In genomic region chr19:39372941-39373340, GRCh38 we compare ENCODE assay signal across 10 cellular contexts. TPM values are rescaled to one million over a fixed set of nuclear protein-coding genes. Genes with fewer than 3 reads are reported as not detected.
DNase-seq lines count a peak whose midpoint lies in the region; ATAC-seq, FAIRE-seq and TF ChIP-seq lines count a peak whose summit lies in the region.
"Had no signal": no experiment of that assay in that cellular context is flagged by ENCODE, and none has a peak within 500 bp of the region (broad histone marks: within the 10 kb centered on the region; RNA-seq: fewer than 3 reads in every experiment).

No MANE protein-coding gene starts in this region.

- peaks cover 41 to 48% of the 10 kb centered on the region in 2 donors for H3K36me3 ChIP-seq in kidney (ENCODE audit: control insufficient read depth in 1 of 2, insufficient read depth in 2 of 2, low read length in 2 of 2)

- no peak overlapping the region for H3K4me3 ChIP-seq in kidney (ENCODE audit: low read length in 2 of 2)

- FAIRE-seq in kidney (lab: Jason Lieb, UNC), result no peak

- no peaks in the 10 kb centered on the region for H3K9me3 ChIP-seq in kidney (ENCODE audit: control insufficient read depth in 1 of 2, low read length in 2 of 2)

- H3K4me3 Mint-ChIP-seq in stimulated activated memory B cell treated with anti-CD40 and anti-IgM and Interleukin-4, amounts not matched to agents 10 μg/mL and 1 μg/mL and 100 μg/mL, for 72 hours, result no peak overlapping the region

- peaks cover 74% of the 10 kb centered on the region for H3K36me3 Mint-ChIP-seq in stimulated activated memory B cell treated with anti-CD40 and anti-IgM and Interleukin-4, amounts not matched to agents 10 μg/mL and 1 μg/mL and 100 μg/mL, for 72 hours

- no peak for TF ChIP-seq CTCF in kidney (IDR thresholded peaks at IDR 0.05; ENCODE audit: borderline replicate concordance, extremely low read depth, insufficient read depth)

- intact Hi-C loops in kidney (cut with DNase I), result no loop called here

- peak; percentile 27 for DNase-seq in GM03348 (ENCODE audit: low spot score)
- DNase-seq in caudate nucleus (lab: John Stamatoyannopoulos, UW), result peak in 7 of 61 donors; percentile 7 to 40 (median 29)
- no peak for DNase-seq in kidney
- no peak for DNase-seq in NCI-H1694 (lab: John Stamatoyannopoulos, UW)
- DNase-seq in NCI-H1048 (lab: John Stamatoyannopoulos, UW), result no peak
- DNase-seq in SIG-M5 (lab: John Stamatoyannopoulos, UW), result no peak
- DNase-seq: Calu3, T-helper 1 cell had no signal

- no peaks in the 10 kb centered on the region for H3K9me3 Mint-ChIP-seq in stimulated activated memory B cell treated with anti-CD40 and anti-IgM and Interleukin-4, amounts not matched to agents 10 μg/mL and 1 μg/mL and 100 μg/mL, for 72 hours

- peak overlapping the region; percentile 12 for H3K27ac Mint-ChIP-seq in stimulated activated memory B cell treated with anti-CD40 and anti-IgM and Interleukin-4, amounts not matched to agents 10 μg/mL and 1 μg/mL and 100 μg/mL, for 72 hours

- peak overlapping the region; percentile 68 for H3K27ac ChIP-seq in caudate nucleus (ENCODE audit: low read depth, low read length)
- H3K27ac ChIP-seq in kidney (ENCODE audit: low read depth in 2 of 2, low read length in 2 of 2), result peak overlapping the region; percentile 78

- no peaks in the 10 kb centered on the region for H3K27me3 Mint-ChIP-seq in stimulated activated memory B cell treated with anti-CD40 and anti-IgM and Interleukin-4, amounts not matched to agents 10 μg/mL and 1 μg/mL and 100 μg/mL, for 72 hours

- peaks cover 10 to 20% of the 10 kb centered on the region in 2 donors for H3K4me1 ChIP-seq in kidney (ENCODE audit: control insufficient read depth in 1 of 2, insufficient read depth in 1 of 2, low read depth in 1 of 2, low read length in 2 of 2)

- H3K9ac ChIP-seq in kidney (ENCODE audit: low read length in 2 of 2), result peak overlapping the region; percentile 5 to 49

- no peak for ATAC-seq in stimulated activated memory B cell treated with anti-CD40 and anti-IgM and Interleukin-4, amounts not matched to agents 10 μg/mL and 1 μg/mL and 100 μg/mL, for 72 hours
- no peak for ATAC-seq in HG02763 (IDR thresholded peaks at IDR 0.05; ENCODE audit: unreplicated experiment)

- H3K4me1 Mint-ChIP-seq in stimulated activated memory B cell treated with anti-CD40 and anti-IgM and Interleukin-4, amounts not matched to agents 10 μg/mL and 1 μg/mL and 100 μg/mL, for 72 hours, result no peaks in the 10 kb centered on the region

RNA-seq across cellular contexts. Expression of gene PAF1, which starts 18.0 kb away (rescaled TPM):
- 37.1 TPM for total RNA-seq in kidney
- 54.0 TPM for polyA plus RNA-seq in kidney (ENCODE audit: insufficient read depth, low read depth, low replicate concordance)

RNA-seq across cellular contexts. Expression of gene MED29, which starts 18.2 kb away (rescaled TPM):
- total RNA-seq in kidney, result 50.4 TPM
- 32.4 TPM for polyA plus RNA-seq in kidney (ENCODE audit: insufficient read depth, low read depth, low replicate concordance)

RNA-seq across cellular contexts. Expression of gene SAMD4B, which starts 30.7 kb away (rescaled TPM):
- 100 TPM for total RNA-seq in kidney
- polyA plus RNA-seq in kidney (ENCODE audit: insufficient read depth, low read depth, low replicate concordance), result 92.9 TPM

RNA-seq across cellular contexts. Expression of gene ZFP36, which starts 33.7 kb away (rescaled TPM):
- 132 TPM for total RNA-seq in kidney
- 87.9 TPM for polyA plus RNA-seq in kidney (ENCODE audit: insufficient read depth, low read depth, low replicate concordance)

RNA-seq across cellular contexts. Expression of gene GMFG, which starts 37.1 kb away (rescaled TPM):
- total RNA-seq in kidney, result 60.7 TPM
- polyA plus RNA-seq in kidney (ENCODE audit: insufficient read depth, low read depth, low replicate concordance), result 52.4 TPM
- total RNA-seq: Calu3 had no signal
